In genomic region chr13:94479559-94480095, GRCh38 we compare ENCODE assay signal across 13 cellular contexts.
A peak's percentile ranks its signal among the peaks of the same experiment; 100 is the strongest.
DNase-seq lines count a peak whose midpoint lies in the region; ATAC-seq lines count a peak whose summit lies in the region.
"Had no signal": no experiment of that assay in that cellular context is flagged by ENCODE, and none has a peak within 500 bp of the region (broad histone marks: within the 10 kb centered on the region; RNA-seq: fewer than 3 reads in every experiment).

Gene DCT (minus strand): TSS chr13:94479682. CDS start chr13:94479255, 427 bp downstream.

- ATAC-seq in stimulated activated naive CD8-positive, alpha-beta T cell treated with anti-CD3 and anti-CD28 coated beads, Interleukin-15, Interleukin-2, amounts not matched to agents 100 U/mL and 50 U/mL, for 24 hours = no peak
- ATAC-seq in GM18868 (IDR thresholded peaks at IDR 0.05; ENCODE audit: unreplicated experiment) = no peak

- H3K27ac Mint-ChIP-seq in stimulated activated naive CD8-positive, alpha-beta T cell treated with anti-CD3 and anti-CD28 coated beads, Interleukin-15, Interleukin-2, amounts not matched to agents 100 ng/mL and 50 ng/mL, for 24 hours = peak within 1 kb of the TSS; percentile 77

- DNase-seq in stimulated activated naive CD8-positive, alpha-beta T cell treated with anti-CD3 and anti-CD28 coated beads, Interleukin-15, Interleukin-2, amounts not matched to agents 100 U/mL and 50 U/mL, for 24 hours = no peak
- DNase-seq in NCI-H446 (lab: John Stamatoyannopoulos, UW) (peak; percentile 7 to 54), left kidney (ENCODE audit: low read depth, low spot score) (peak; percentile 7), HPDE6-E6E7 (ENCODE audit: extremely low spot score) (no peak), RPMI8226 (no peak)
- no peak for DNase-seq in stimulated activated CD4-positive, alpha-beta T cell treated with anti-CD3 and anti-CD28 coated beads, Interleukin-4, amount 100 ng/mL, for 4 hours
- DNase-seq: activated naive CD4-positive, alpha-beta T cell treated with Interleukin-2 at 50 U/mL for 16 hours; dorsolateral prefrontal cortex; hypothalamus; NCI-H226; posterior cingulate gyrus had no signal

- no peak within 1 kb of the TSS for H3K4me3 Mint-ChIP-seq in stimulated activated naive CD8-positive, alpha-beta T cell treated with anti-CD3 and anti-CD28 coated beads, Interleukin-15, Interleukin-2, amounts not matched to agents 100 ng/mL and 50 ng/mL, for 24 hours

- no peaks in the 10 kb centered on the region for H3K9me3 Mint-ChIP-seq in stimulated activated naive CD8-positive, alpha-beta T cell treated with anti-CD3 and anti-CD28 coated beads, Interleukin-15, Interleukin-2, amounts not matched to agents 100 ng/mL and 50 ng/mL, for 24 hours

- peaks cover 6% of the 10 kb centered on the region for H3K4me1 Mint-ChIP-seq in stimulated activated naive CD8-positive, alpha-beta T cell treated with anti-CD3 and anti-CD28 coated beads, Interleukin-15, Interleukin-2, amounts not matched to agents 100 ng/mL and 50 ng/mL, for 24 hours (ENCODE audit: low read depth)

- no peaks in the 10 kb centered on the region for H3K27me3 Mint-ChIP-seq in stimulated activated naive CD8-positive, alpha-beta T cell treated with anti-CD3 and anti-CD28 coated beads, Interleukin-15, Interleukin-2, amounts not matched to agents 100 ng/mL and 50 ng/mL, for 24 hours

- no peaks in the 10 kb centered on the region for H3K36me3 Mint-ChIP-seq in stimulated activated naive CD8-positive, alpha-beta T cell treated with anti-CD3 and anti-CD28 coated beads, Interleukin-15, Interleukin-2, amounts not matched to agents 100 ng/mL and 50 ng/mL, for 24 hours (ENCODE audit: low read depth)

Comparison
In these comparisons a context has a peak if more than half of its experiments do, and no peak if none do; other contexts are left out.
1. DNase-seq: peak in NCI-H446 (2 of 2) and left kidney (single experiment); none in stimulated activated naive CD8-positive, alpha-beta T cell treated with anti-CD3 and anti-CD28 coated beads, Interleukin-15, Interleukin-2, amounts not matched to agents 100 U/mL and 50 U/mL, for 24 hours (single experiment), HPDE6-E6E7 (single experiment), stimulated activated CD4-positive, alpha-beta T cell treated with anti-CD3 and anti-CD28 coated beads, Interleukin-4, amount 100 ng/mL, for 4 hours (0 of 2) and RPMI8226 (single experiment).